8 cellular contexts compared by ENCODE assay signal in the genomic region with DNA sequence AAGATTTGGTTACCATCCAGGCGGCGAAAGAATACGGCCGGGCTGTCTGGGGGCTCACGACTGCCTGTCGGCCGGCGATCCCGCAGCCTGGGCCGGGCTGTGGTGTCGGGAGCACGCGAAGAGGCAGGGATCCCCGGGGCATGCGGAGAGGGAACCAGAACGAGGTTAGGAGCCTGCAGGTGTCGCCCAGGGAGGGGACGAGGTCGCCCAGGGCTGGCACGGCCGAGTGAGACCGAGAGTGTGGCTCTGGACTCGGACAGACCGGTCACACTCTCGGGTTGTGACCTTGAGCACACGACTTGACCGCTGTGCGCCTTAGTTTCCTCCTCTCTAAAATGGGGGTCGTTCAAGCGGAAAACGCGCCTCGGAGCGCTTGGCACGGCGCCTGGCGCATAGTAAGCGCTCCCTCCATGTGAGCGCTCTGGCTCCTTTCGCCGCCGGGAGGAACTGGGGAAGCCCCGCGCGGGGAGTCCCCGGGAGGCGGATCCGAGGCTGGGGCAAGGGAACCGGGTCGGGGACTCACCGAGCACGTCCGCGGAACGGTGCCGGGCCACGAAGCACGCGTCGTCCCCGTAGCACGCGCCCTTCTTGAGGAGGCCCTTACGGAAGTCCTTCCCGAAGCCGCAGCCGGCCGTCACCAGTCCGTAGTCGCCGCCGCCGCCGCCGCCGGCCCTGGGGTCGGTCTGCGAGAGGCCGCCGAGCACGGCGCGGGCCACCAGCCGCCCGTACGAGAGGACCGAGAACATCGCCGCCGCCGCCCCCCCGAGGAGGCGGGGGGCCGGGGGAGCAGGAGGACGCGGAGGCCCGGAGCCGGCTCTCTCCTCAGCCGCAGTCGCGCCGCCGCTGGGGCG. TPM values are rescaled to one million over a fixed set of nuclear protein-coding genes. Genes with fewer than 3 reads are reported as not detected.
DNase-seq lines count a peak whose midpoint lies in the region; ATAC-seq and TF ChIP-seq lines count a peak whose summit lies in the region.

No MANE protein-coding gene starts in this region.

- no peaks in the 10 kb centered on the region for H3K9me3 ChIP-seq in HAP-1

- H3K4me3 ChIP-seq in HAP-1, result peak overlapping the region; percentile 86

- in situ Hi-C loops in HAP-1 (cut with MboI; ENCODE audit: low sequenced_read_pairs), result no loop called here

- H3K27me3 ChIP-seq in HAP-1 (ENCODE audit: low read depth), result no peaks in the 10 kb centered on the region

- H3K36me3 Mint-ChIP-seq in activated CD8-positive, alpha-beta T cell treated with anti-CD3 and anti-CD28 coated beads, Interleukin-2, amount 10 ng/mL, durations not matched to agents 7 days and 5 days (ENCODE audit: low read depth), result peaks cover 32% of the 10 kb centered on the region
- H3K36me3 Mint-ChIP-seq in effector memory CD8-positive, alpha-beta T cell (ENCODE audit: insufficient read depth), result peaks cover 34% of the 10 kb centered on the region
- H3K36me3 Mint-ChIP-seq in mesothelial cell of epicardium, result no peaks in the 10 kb centered on the region

- peak; percentile 47 for ATAC-seq in activated CD8-positive, alpha-beta T cell treated with anti-CD3 and anti-CD28 coated beads, Interleukin-2, amount 10 ng/mL, durations not matched to agents 7 days and 5 days
- peak; percentile 60 for ATAC-seq in effector memory CD8-positive, alpha-beta T cell (replicated peaks)

- peak overlapping the region; percentile 88 for H3K27ac Mint-ChIP-seq in activated CD8-positive, alpha-beta T cell treated with anti-CD3 and anti-CD28 coated beads, Interleukin-2, amount 10 ng/mL, durations not matched to agents 7 days and 5 days
- peak overlapping the region; percentile 92 to 95 for H3K27ac Mint-ChIP-seq in effector memory CD8-positive, alpha-beta T cell
- H3K27ac Mint-ChIP-seq in mesothelial cell of epicardium, result peak overlapping the region; percentile 79

- H3K4me1 ChIP-seq in HAP-1, result peaks cover 21% of the 10 kb centered on the region

- no peak for TF ChIP-seq CTCF in mesothelial cell of epicardium (IDR thresholded peaks at IDR 0.05; ENCODE audit: unreplicated experiment)

- H3K9me3 Mint-ChIP-seq in activated CD8-positive, alpha-beta T cell treated with anti-CD3 and anti-CD28 coated beads, Interleukin-2, amount 10 ng/mL, durations not matched to agents 7 days and 5 days (ENCODE audit: insufficient read depth), result no peaks in the 10 kb centered on the region
- no peaks in the 10 kb centered on the region for H3K9me3 Mint-ChIP-seq in effector memory CD8-positive, alpha-beta T cell
- H3K9me3 Mint-ChIP-seq in mesothelial cell of epicardium, result no peaks in the 10 kb centered on the region

- H3K27me3 Mint-ChIP-seq in activated CD8-positive, alpha-beta T cell treated with anti-CD3 and anti-CD28 coated beads, Interleukin-2, amount 10 ng/mL, durations not matched to agents 7 days and 5 days (ENCODE audit: low read depth), result no peaks in the 10 kb centered on the region
- no peaks in the 10 kb centered on the region for H3K27me3 Mint-ChIP-seq in effector memory CD8-positive, alpha-beta T cell
- no peaks in the 10 kb centered on the region for H3K27me3 Mint-ChIP-seq in mesothelial cell of epicardium (ENCODE audit: low read depth)

- DNase-seq in NCI-H1092 treated with DMSO at 0.1 percent for 48 hours (lab: John Stamatoyannopoulos, UW) (peak; percentile 45), NCI-H1092 (lab: John Stamatoyannopoulos, UW) (no peak), HAP-1 (ENCODE audit: low spot score in 2 of 2) (peak in 1 of 2 experiments; percentile 59), NAMALWA (ENCODE audit: low spot score) (peak; percentile 65), mesothelial cell of epicardium (ENCODE audit: low spot score in 2 of 2, unreplicated experiment in 2 of 2) (peak; percentile 38 to 60)
- DNase-seq in activated CD8-positive, alpha-beta T cell treated with anti-CD3 and anti-CD28 coated beads, Interleukin-2, amount 10 ng/mL, durations not matched to agents 7 days and 5 days, result peak; percentile 69
- DNase-seq in effector memory CD8-positive, alpha-beta T cell, result peak; percentile 69 to 75 (median 74)
- peak; percentile 50 for DNase-seq in stimulated activated CD8-positive, alpha-beta memory T cell treated with anti-CD3 and anti-CD28 coated beads, Interleukin-15, amount 100 ng/mL, for 24 hours (ENCODE audit: low read depth)

- peaks cover 73% of the 10 kb centered on the region for H3K4me1 Mint-ChIP-seq in activated CD8-positive, alpha-beta T cell treated with anti-CD3 and anti-CD28 coated beads, Interleukin-2, amount 10 ng/mL, durations not matched to agents 7 days and 5 days (ENCODE audit: low read depth)
- peaks cover 42 to 59% of the 10 kb centered on the region in 2 donors for H3K4me1 Mint-ChIP-seq in effector memory CD8-positive, alpha-beta T cell (ENCODE audit: low read depth in 2 of 2)
- peaks cover 37% of the 10 kb centered on the region for H3K4me1 Mint-ChIP-seq in mesothelial cell of epicardium

- CTCF ChIA-PET in activated CD8-positive, alpha-beta T cell treated with anti-CD3 and anti-CD28 coated beads, Interleukin-2, amount 10 ng/mL, durations not matched to agents 7 days and 5 days (lab: Charles Lee), result interaction anchor here (1.5 to 4.9 kb wide), 2 partner anchors 19 to 30 kb away, joined by 7 to 32 read pairs; no protein-coding TSS in a partner anchor

- POLR2A ChIA-PET in activated CD8-positive, alpha-beta T cell treated with anti-CD3 and anti-CD28 coated beads, Interleukin-2, amount 10 ng/mL, durations not matched to agents 7 days and 5 days (lab: Charles Lee), result interaction anchor here (0.9 to 1.8 kb wide), 3 partner anchors 113 to 160 kb away, joined by 4 to 7 read pairs (median 5); a partner anchor contains a TSS

- peak overlapping the region; percentile 92 for H3K4me3 Mint-ChIP-seq in activated CD8-positive, alpha-beta T cell treated with anti-CD3 and anti-CD28 coated beads, Interleukin-2, amount 10 ng/mL, durations not matched to agents 7 days and 5 days
- peak overlapping the region; percentile 89 to 93 for H3K4me3 Mint-ChIP-seq in effector memory CD8-positive, alpha-beta T cell
- peak overlapping the region; percentile 84 for H3K4me3 Mint-ChIP-seq in mesothelial cell of epicardium

- no peaks in the 10 kb centered on the region for H3K36me3 ChIP-seq in HAP-1 (replicated peaks)

RNA-seq across cellular contexts. Expression of a gene that starts 0.6 kb away (rescaled TPM):
- total RNA-seq in activated CD8-positive, alpha-beta T cell treated with anti-CD3 and anti-CD28 coated beads, Interleukin-2, amount 10 ng/mL, durations not matched to agents 7 days and 5 days, result 10 to 100 TPM; 24.4 to 26.8 TPM
- total RNA-seq in mesothelial cell of epicardium, result 14.2 to 15.3 TPM (median 14.5 TPM) in 3 replicates

RNA-seq across cellular contexts. Expression of a gene that starts 31.4 kb away (rescaled TPM):
- total RNA-seq in activated CD8-positive, alpha-beta T cell treated with anti-CD3 and anti-CD28 coated beads, Interleukin-2, amount 10 ng/mL, durations not matched to agents 7 days and 5 days, result 1 to 10 TPM; 5.9 to 7.9 TPM
- 57.7 to 64.5 TPM (median 63.4 TPM) in 3 replicates for total RNA-seq in mesothelial cell of epicardium
